8 cellular contexts compared by ENCODE assay signal in genomic region chr17:75783803-75784472, GRCh38. TPM values are rescaled to one million over a fixed set of nuclear protein-coding genes. Genes with fewer than 3 reads are reported as not detected.
DNase-seq lines count a peak whose midpoint lies in the region; ATAC-seq and TF ChIP-seq lines count a peak whose summit lies in the region.

No MANE protein-coding gene starts in this region.

- POLR2A ChIA-PET in PC-9 (lab: Charles Lee; ENCODE audit: unreplicated experiment), result interaction anchor here (0.6 to 1.0 kb wide), 6 partner anchors 34 to 569 kb away, joined by 3 to 11 read pairs (median 4); partner anchors contain the start of genes TRIM65 and WBP2
- POLR2A ChIA-PET in naive thymus-derived CD4-positive, alpha-beta T cell (lab: Charles Lee), result interaction anchor here (0.7 to 6.9 kb wide), 26 partner anchors 8 to 766 kb away, joined by 3 to 106 read pairs (median 6); partner anchors contain the start of genes GALK1, GGA3, GRB2 and MIF4GD

- TF ChIP-seq CTCF in PC-9 (conservative IDR thresholded peaks at IDR 0.05), result no peak

- peak overlapping the region; percentile 100 for H3K27ac Mint-ChIP-seq in effector memory CD8-positive, alpha-beta T cell
- H3K27ac Mint-ChIP-seq in naive thymus-derived CD4-positive, alpha-beta T cell, result peak overlapping the region; percentile 99 to 100 (median 100)

- CTCF ChIA-PET in PC-9 (lab: Charles Lee), result interaction anchor here (0.6 to 1.3 kb wide), 6 partner anchors 72 to 941 kb away, joined by 3 to 7 read pairs (median 4); partner anchors contain the start of genes SMIM5, TRIM47 and WBP2
- CTCF ChIA-PET in naive thymus-derived CD4-positive, alpha-beta T cell (lab: Charles Lee), result interaction anchor here (0.6 to 5.4 kb wide), 12 partner anchors 19 to 151 kb away, joined by 3 to 30 read pairs (median 3); partner anchors contain the start of genes GALK1, SMIM5, TRIM65 and WBP2

- H3K9me2 ChIP-seq in PC-9 (ENCODE audit: insufficient read depth), result no peaks in the 10 kb centered on the region

- peaks cover 34% of the 10 kb centered on the region for H3F3A ChIP-seq in PC-9 (ENCODE audit: insufficient read depth, low read depth)

- H3K79me2 ChIP-seq in PC-9 (ENCODE audit: low read depth), result peaks cover 43% of the 10 kb centered on the region

- H3K27ac ChIP-seq in PC-9, result peak overlapping the region; percentile 94
- H3K27ac ChIP-seq in naive thymus-derived CD4-positive, alpha-beta T cell (ENCODE audit: low read depth, low read length), result peak overlapping the region; percentile 99

- no peaks in the 10 kb centered on the region for H3K27me3 ChIP-seq in PC-9 (ENCODE audit: insufficient read depth, low read depth)
- no peaks in the 10 kb centered on the region for H3K27me3 ChIP-seq in naive thymus-derived CD4-positive, alpha-beta T cell (ENCODE audit: control insufficient read depth in 2 of 2, insufficient read depth in 2 of 2, low read length in 2 of 2)

- DNase-seq in Right ventricle myocardium inferior (ENCODE audit: missing footprints), result no peak
- no peak for DNase-seq in cardiac septum (ENCODE audit: low spot score)
- no peak for DNase-seq in PC-9
- DNase-seq in effector memory CD8-positive, alpha-beta T cell, result no peak
- peak in 1 of 9 donors; percentile 40 for DNase-seq in naive thymus-derived CD4-positive, alpha-beta T cell
- no peak for DNase-seq in NOMO-1 (lab: John Stamatoyannopoulos, UW; ENCODE audit: unreplicated experiment in 2 of 2)
- no peak for DNase-seq in AG20443 (ENCODE audit: low spot score)

- H2AFZ ChIP-seq in PC-9, result peak overlapping the region; percentile 86

- no TSS peak for BruUV-seq in PC-9 (replicated peaks; lab: Mats Ljungman, UMichigan)

- H3K27me3 Mint-ChIP-seq in effector memory CD8-positive, alpha-beta T cell, result no peaks in the 10 kb centered on the region
- H3K27me3 Mint-ChIP-seq in naive thymus-derived CD4-positive, alpha-beta T cell, result peaks cover 0 to 3% (median 0%) of the 10 kb centered on the region in 5 donors

- ATAC-seq in Right ventricle myocardium inferior (peak; percentile 3), GM21717 (IDR thresholded peaks at IDR 0.05; ENCODE audit: unreplicated experiment) (no peak)
- ATAC-seq in effector memory CD8-positive, alpha-beta T cell (replicated peaks), result no peak
- no peak for ATAC-seq in naive thymus-derived CD4-positive, alpha-beta T cell

- H3K4me2 ChIP-seq in PC-9, result peak overlapping the region; percentile 95

- peak overlapping the region; percentile 72 for H3K4me3 ChIP-seq in PC-9
- peak overlapping the region; percentile 94 for H3K4me3 ChIP-seq in naive thymus-derived CD4-positive, alpha-beta T cell (ENCODE audit: low read length)

- H3K36me3 ChIP-seq in PC-9 (ENCODE audit: low read depth), result no peaks in the 10 kb centered on the region
- H3K36me3 ChIP-seq in naive thymus-derived CD4-positive, alpha-beta T cell (ENCODE audit: control insufficient read depth in 2 of 3, insufficient read depth in 3 of 3, low read length in 3 of 3), result peaks cover 1 to 6% (median 5%) of the 10 kb centered on the region in 3 experiments

- H3K9me3 Mint-ChIP-seq in effector memory CD8-positive, alpha-beta T cell, result no peaks in the 10 kb centered on the region
- H3K9me3 Mint-ChIP-seq in naive thymus-derived CD4-positive, alpha-beta T cell, result peaks cover 0 to 5% (median 0%) of the 10 kb centered on the region in 11 donors

- H3K4me1 ChIP-seq in PC-9 (replicated peaks; ENCODE audit: insufficient read depth), result peaks cover 52% of the 10 kb centered on the region
- peaks cover 31 to 33% of the 10 kb centered on the region in 2 donors for H3K4me1 ChIP-seq in naive thymus-derived CD4-positive, alpha-beta T cell (ENCODE audit: control insufficient read depth in 2 of 2, insufficient read depth in 2 of 2, low read length in 2 of 2)

- intact Hi-C loops in Right ventricle myocardium inferior (cut with DNase I), result loop anchor here (2.0 kb wide), 1 partner anchor 71 kb away; the partner anchor contains the start of gene WBP2
- intact Hi-C loops in cardiac septum (cut with DNase I), result loop anchor here (1.0 to 2.0 kb wide), 2 partner anchors 71 to 93 kb away; partner anchors contain the start of gene WBP2
- intact Hi-C loops in PC-9 (cut with micrococcal nuclease; ENCODE audit: unreplicated experiment), result loop anchor here (1.0 to 2.0 kb wide), 2 partner anchors 61 to 92 kb away; partner anchors contain the start of gene UNC13D
- intact Hi-C loops in naive thymus-derived CD4-positive, alpha-beta T cell (cut with micrococcal nuclease), result loop anchor here (1.0 to 10.0 kb wide), 23 partner anchors 19 to 951 kb away; partner anchors contain the start of genes GGA3 (in 2 of the 2), MRPS7 (in 2 of the 2), TRIM65 (in 2 of the 2) and WBP2 (in 2 of the 2)

- peaks cover 41% of the 10 kb centered on the region for H3K36me3 Mint-ChIP-seq in effector memory CD8-positive, alpha-beta T cell (ENCODE audit: insufficient read depth)
- H3K36me3 Mint-ChIP-seq in naive thymus-derived CD4-positive, alpha-beta T cell, result peaks cover 0 to 21% (median 5%) of the 10 kb centered on the region in 5 donors

- no peaks in the 10 kb centered on the region for H3K9me3 ChIP-seq in PC-9 (ENCODE audit: insufficient read depth, low read depth)
- H3K9me3 ChIP-seq in naive thymus-derived CD4-positive, alpha-beta T cell (ENCODE audit: control insufficient read depth in 2 of 3, low read length in 3 of 3), result no peaks in the 10 kb centered on the region

- peaks cover 30 to 34% of the 10 kb centered on the region in 2 donors for H3K4me1 Mint-ChIP-seq in effector memory CD8-positive, alpha-beta T cell (ENCODE audit: low read depth in 2 of 2)
- H3K4me1 Mint-ChIP-seq in naive thymus-derived CD4-positive, alpha-beta T cell, result peaks cover 23 to 60% (median 51%) of the 10 kb centered on the region in 7 donors

- peaks cover 2% of the 10 kb centered on the region for H4K20me1 ChIP-seq in PC-9 (ENCODE audit: insufficient read depth)

- peak overlapping the region; percentile 89 to 92 for H3K4me3 Mint-ChIP-seq in effector memory CD8-positive, alpha-beta T cell
- peak overlapping the region; percentile 84 to 98 (median 92) for H3K4me3 Mint-ChIP-seq in naive thymus-derived CD4-positive, alpha-beta T cell

RNA-seq across cellular contexts. Expression of gene UNK, which starts 0.7 kb away (rescaled TPM):
- 16.0 TPM for total RNA-seq in Right ventricle myocardium inferior
- total RNA-seq in cardiac septum, result 16.8 TPM
- 25.3 and 27.8 TPM in 2 replicates for total RNA-seq in PC-9 (2021)
- 10 to 100 TPM; 32.0 to 49.8 (median 41.0) TPM for total RNA-seq in naive thymus-derived CD4-positive, alpha-beta T cell
- 10 to 100 TPM; 21.5 to 22.1 TPM for polyA plus RNA-seq in naive thymus-derived CD4-positive, alpha-beta T cell

RNA-seq across cellular contexts. Expression of gene GALK1, which starts 18.9 kb away (rescaled TPM):
- 23.8 TPM for total RNA-seq in Right ventricle myocardium inferior
- 11.5 TPM for total RNA-seq in cardiac septum
- 12.7 and 12.8 TPM in 2 replicates for total RNA-seq in PC-9 (2021)
- total RNA-seq in naive thymus-derived CD4-positive, alpha-beta T cell, result 10 to 100 TPM in 4 of 5 experiments, 1 to 10 TPM in 1; 9.9 to 42.9 (median 22.1) TPM
- 10 to 100 TPM; 12.8 to 18.9 TPM for polyA plus RNA-seq in naive thymus-derived CD4-positive, alpha-beta T cell
